In genomic region chr14:23301288-23301968, GRCh38 we compare ENCODE assay signal across 1 cellular context.
TF ChIP-seq lines count a peak whose summit lies in the region.

No MANE protein-coding gene starts in this region.

TF ChIP-seq in K562, 482 proteins besides CTCF, POLR2A, EP300 and RAD21 (continued from another document and continues in another):
- TF ChIP-seq STAT6 (CRISPR knock-in tag; IDR thresholded peaks at IDR 0.05) (0 out of 2 replicates have a peak, but pooled peaks have one; percentile 85), MCM5 (IDR thresholded peaks at IDR 0.05; ENCODE audit: low read depth) (no peak), KAT7 (CRISPR knock-in tag; IDR thresholded peaks at IDR 0.05; ENCODE audit: borderline replicate concordance) (no peak; the same call in 1 of the 2 replicates), ZNF311 (CRISPR knock-in tag; IDR thresholded peaks at IDR 0.05) (no peak), AFF4 (CRISPR knock-in tag; IDR thresholded peaks at IDR 0.05) (no peak), CREM (IDR thresholded peaks at IDR 0.05; ENCODE audit: low read depth) (peak; percentile 80), MAX (CRISPR knock-in tag; IDR thresholded peaks at IDR 0.05) (peak; percentile 95), ZC3H8 (IDR thresholded peaks at IDR 0.05) (no peak), ILK (tag; IDR thresholded peaks at IDR 0.05; ENCODE audit: borderline replicate concordance, low read depth) (no peak), TCF7 (IDR thresholded peaks at IDR 0.05; ENCODE audit: borderline replicate concordance) (no peak; the same call in 1 of the 2 replicates), TCF15 (CRISPR knock-in tag; IDR thresholded peaks at IDR 0.05) (no peak), SIN3A (IDR thresholded peaks at IDR 0.05; ENCODE audit: borderline replicate concordance in 2 of 2, control insufficient read depth in 1 of 2, low read depth in 2 of 2, low read length in 2 of 2) (peak; percentile 76 to 81; a peak in 3 of 4 replicates), RBM34 (IDR thresholded peaks at IDR 0.05; ENCODE audit: borderline replicate concordance, insufficient read depth, low read length) (no peak), DIDO1 (tag; IDR thresholded peaks at IDR 0.05; ENCODE audit: low read depth) (no peak), ATF6 (CRISPR knock-in tag; IDR thresholded peaks at IDR 0.05) (no peak), CBX5 (IDR thresholded peaks at IDR 0.05; ENCODE audit: borderline replicate concordance, low read depth) (no peak), NRF1 (conservative IDR thresholded peaks at IDR 0.05 in 1 of 2, IDR thresholded peaks at IDR 0.05 in 1 of 2) (peak; percentile 93 to 95), SIRT6 (IDR thresholded peaks at IDR 0.05; ENCODE audit: low read depth, low read length) (no peak), NR1H2 (CRISPR knock-in tag; IDR thresholded peaks at IDR 0.05) (no peak), NCOA2 (IDR thresholded peaks at IDR 0.05; ENCODE audit: partially characterized antibody in 2 of 2) (no peak), ZNF609 (CRISPR knock-in tag; IDR thresholded peaks at IDR 0.05; ENCODE audit: borderline replicate concordance) (no peak; the same call in 1 of the 2 replicates), BACH1 (tag; IDR thresholded peaks at IDR 0.05) (no peak), HIVEP1 (CRISPR knock-in tag; IDR thresholded peaks at IDR 0.05) (no peak), ELF1 (tag; IDR thresholded peaks at IDR 0.05) (no peak), POLR3G (IDR thresholded peaks at IDR 0.05; ENCODE audit: extremely low read depth, insufficient read length, insufficient replicate concordance) (no peak), BCOR (IDR thresholded peaks at IDR 0.05) (peak; percentile 50; the same call in 1 of the 2 replicates), TBL1XR1 (IDR thresholded peaks at IDR 0.05; ENCODE audit: low read length in 2 of 2) (peak in 1 of 2 experiments; percentile 25; a peak in 1 of 4 replicates), TRIM28 (IDR thresholded peaks at IDR 0.05) (no peak; the same call in 1 of the 2 replicates), ZNF347 (CRISPR knock-in tag; IDR thresholded peaks at IDR 0.05; ENCODE audit: low read depth) (no peak), XRCC5 (IDR thresholded peaks at IDR 0.05; ENCODE audit: low read depth, low read length) (peak; percentile 89; the same call in 1 of the 2 replicates), BCL6 (CRISPR knock-in tag; IDR thresholded peaks at IDR 0.05) (no peak), PTTG1 (tag; IDR thresholded peaks at IDR 0.05; ENCODE audit: low read depth) (no peak), PHTF2 (CRISPR knock-in tag; IDR thresholded peaks at IDR 0.05) (no peak), GTF2E2 (tag; IDR thresholded peaks at IDR 0.05) (no peak), NR3C1 (CRISPR knock-in tag; IDR thresholded peaks at IDR 0.05) (no peak), KLF10 (CRISPR knock-in tag; IDR thresholded peaks at IDR 0.05) (no peak), ZNF77 (CRISPR knock-in tag; IDR thresholded peaks at IDR 0.05) (no peak), WHSC1 (IDR thresholded peaks at IDR 0.05; ENCODE audit: low read length) (no peak), RBM15 (IDR thresholded peaks at IDR 0.05; ENCODE audit: insufficient read depth, low read length) (no peak), SMAD1 (IDR thresholded peaks at IDR 0.05; ENCODE audit: low read depth, low read length, partially characterized antibody) (peak; percentile 41), TGIF2 (CRISPR knock-in tag; IDR thresholded peaks at IDR 0.05) (no peak), ETV1 (tag; conservative IDR thresholded peaks at IDR 0.05; ENCODE audit: low read depth) (no peak; the same call in 1 of the 2 replicates), ZNF253 (CRISPR knock-in tag; conservative IDR thresholded peaks at IDR 0.05) (no peak), EZH2 (IDR thresholded peaks at IDR 0.05; ENCODE audit: borderline replicate concordance, low read depth, low read length) (no peak), TEAD4 (IDR thresholded peaks at IDR 0.05; ENCODE audit: low read length) (no peak; the same call in 1 of the 2 replicates), TEAD4 (CRISPR knock-in tag; IDR thresholded peaks at IDR 0.05; ENCODE audit: borderline replicate concordance) (peak; percentile 95; the same call in 1 of the 2 replicates), ETS1 (conservative IDR thresholded peaks at IDR 0.05; ENCODE audit: control insufficient read depth, low read depth, low read length) (no peak), HNRNPUL1 (IDR thresholded peaks at IDR 0.05; ENCODE audit: low read length) (no peak), NCOR1 (IDR thresholded peaks at IDR 0.05) (no peak), ID3 (CRISPR knock-in tag; IDR thresholded peaks at IDR 0.05) (no peak), ID3 (tag; IDR thresholded peaks at IDR 0.05) (peak; percentile 89), HMGXB4 (CRISPR knock-in tag; IDR thresholded peaks at IDR 0.05) (peak; percentile 82), ZNF707 (CRISPR knock-in tag; conservative IDR thresholded peaks at IDR 0.05) (no peak), MAZ (CRISPR knock-in tag; conservative IDR thresholded peaks at IDR 0.05 in 1 of 2, IDR thresholded peaks at IDR 0.05 in 1 of 2) (peak; percentile 85 to 89), ZNF174 (CRISPR knock-in tag; IDR thresholded peaks at IDR 0.05) (no peak)
